ENCODE assay signal across 9 cellular contexts in genomic region chr7:151249732-151250072, GRCh38. TPM values are rescaled to one million over a fixed set of nuclear protein-coding genes. Genes with fewer than 3 reads are reported as not detected.
DNase-seq lines count a peak whose midpoint lies in the region; ATAC-seq and TF ChIP-seq lines count a peak whose summit lies in the region.
"Had no signal": no experiment of that assay in that cellular context is flagged by ENCODE, and none has a peak within 500 bp of the region (broad histone marks: within the 10 kb centered on the region; RNA-seq: fewer than 3 reads in every experiment).

No MANE protein-coding gene starts in this region.

- no peaks in the 10 kb centered on the region for H3K9me3 ChIP-seq in trophoblast cell (ENCODE audit: insufficient read depth, low read depth, low read length)

- H3K18ac ChIP-seq in trophoblast cell (ENCODE audit: low read length): no peak overlapping the region

- DNase-seq in COLO829 (ENCODE audit: low spot score) (peak; percentile 50), RKO (ENCODE audit: low spot score) (peak; percentile 88), glutamatergic neuron (no peak), trophoblast cell (peak in 1 of 2 donors; percentile 38), NCI-H146 treated with DMSO at 0.1 percent for 48 hours (lab: John Stamatoyannopoulos, UW; ENCODE audit: unreplicated experiment) (no peak), HEK293T (ENCODE audit: extremely low spot score) (no peak)

- no peak for TF ChIP-seq CTCF in glutamatergic neuron (IDR thresholded peaks at IDR 0.05; ENCODE audit: partially characterized antibody, unreplicated experiment)

- H3K4me3 ChIP-seq in trophoblast cell (ENCODE audit: low read depth, low read length): no peak overlapping the region

- no peak for ATAC-seq in GM21381 (IDR thresholded peaks at IDR 0.05; ENCODE audit: unreplicated experiment)
- ATAC-seq in HG02973 (IDR thresholded peaks at IDR 0.05; ENCODE audit: unreplicated experiment): no peak

- peak overlapping the region; percentile 12 for H2BK120ac ChIP-seq in trophoblast cell (ENCODE audit: insufficient read depth, low read length, poor library complexity)

- peaks cover 30% of the 10 kb centered on the region for H3K79me1 ChIP-seq in trophoblast cell (ENCODE audit: low read length)

- POLR2A ChIA-PET in HEK293T (lab: Yijun Ruan, JAX): interaction anchor here (1.2 to 4.4 kb wide), 4 partner anchors 13 to 28 kb away, joined by 3 to 29 read pairs (median 17); partner anchors contain the start of genes ABCF2 and CHPF2

- peaks cover 15% of the 10 kb centered on the region for H3K4me1 Mint-ChIP-seq in glutamatergic neuron (ENCODE audit: low read depth, unreplicated experiment)

- CTCF ChIA-PET in HEK293T (lab: Yijun Ruan, JAX): interaction anchor here (0.6 kb wide), 1 partner anchor 302 kb away, joined by 3 read pairs; no protein-coding TSS in a partner anchor

- no peaks in the 10 kb centered on the region for H3K36me3 ChIP-seq in trophoblast cell (ENCODE audit: control insufficient read depth in 1 of 2, insufficient read depth in 2 of 2, low read length in 2 of 2)

- no peak overlapping the region for H2BK5ac ChIP-seq in trophoblast cell (ENCODE audit: low read depth, low read length, poor library complexity)

- H3K4me3 Mint-ChIP-seq in glutamatergic neuron (ENCODE audit: unreplicated experiment): peak overlapping the region; percentile 58

- WGBS in trophoblast cell (ENCODE audit: extremely low coverage, insufficient coverage, insufficient read length): no CpG with 5 or more reads among the region's 5 CpGs

- H3K4me1 ChIP-seq in trophoblast cell (ENCODE audit: control insufficient read depth in 1 of 2, insufficient read depth in 2 of 2, low read length in 2 of 2): peaks cover 23 to 61% of the 10 kb centered on the region in 2 experiments

- peaks cover 9% of the 10 kb centered on the region for H3K79me2 ChIP-seq in trophoblast cell (ENCODE audit: control insufficient read depth, insufficient read depth, low read length, poor library complexity)

- H4K12ac ChIP-seq in trophoblast cell (ENCODE audit: low read depth, low read length): no peak overlapping the region

- H2BK12ac ChIP-seq in trophoblast cell (ENCODE audit: low read length): no peak overlapping the region

- no peak overlapping the region for H4K8ac ChIP-seq in trophoblast cell (ENCODE audit: low read depth, low read length)

- no peak overlapping the region for H3K27ac ChIP-seq in trophoblast cell (ENCODE audit: low read depth, low read length)

- peaks cover 36% of the 10 kb centered on the region for H3K27me3 Mint-ChIP-seq in glutamatergic neuron (ENCODE audit: unreplicated experiment)

- peak overlapping the region; percentile 91 for H3K4me2 ChIP-seq in trophoblast cell (ENCODE audit: low read length)

- no peak overlapping the region for H3K27ac Mint-ChIP-seq in glutamatergic neuron (ENCODE audit: unreplicated experiment)

- no peak overlapping the region for H3K4ac ChIP-seq in trophoblast cell (ENCODE audit: low read depth, low read length)

- H3K36me3 Mint-ChIP-seq in glutamatergic neuron (ENCODE audit: unreplicated experiment): no peaks in the 10 kb centered on the region

- H2AFZ ChIP-seq in trophoblast cell (ENCODE audit: insufficient read depth, low read length, poor library complexity): peak overlapping the region; percentile 76

- H2AK5ac ChIP-seq in trophoblast cell (ENCODE audit: low read length): no peak overlapping the region

- peaks cover 9% of the 10 kb centered on the region for H3K9me3 Mint-ChIP-seq in glutamatergic neuron (ENCODE audit: unreplicated experiment)

- H3K23ac ChIP-seq in trophoblast cell (ENCODE audit: low read length): no peak overlapping the region

- no peak overlapping the region for H3K14ac ChIP-seq in trophoblast cell (ENCODE audit: low read length)

- H4K91ac ChIP-seq in trophoblast cell (ENCODE audit: low read depth, low read length): no peak overlapping the region

- H3K27me3 ChIP-seq in trophoblast cell (ENCODE audit: insufficient read depth, low read length): peaks cover 4% of the 10 kb centered on the region

- no peak overlapping the region for H3K9ac ChIP-seq in trophoblast cell (ENCODE audit: low read length)

TF ChIP-seq in HEK293T, 16 proteins besides CTCF, POLR2A, EP300 and RAD21:
- TF ChIP-seq SUZ12 (IDR thresholded peaks at IDR 0.05): no peak
- TF ChIP-seq CTBP1 (IDR thresholded peaks at IDR 0.05; ENCODE audit: borderline replicate concordance): no peak
- TF ChIP-seq FOXK2 (IDR thresholded peaks at IDR 0.05): no peak
- no peak for TF ChIP-seq FOXM1 (IDR thresholded peaks at IDR 0.05; ENCODE audit: borderline replicate concordance)
- no peak for TF ChIP-seq NFRKB (IDR thresholded peaks at IDR 0.05)
- TF ChIP-seq SP1 (IDR thresholded peaks at IDR 0.05): no peak
- TF ChIP-seq TARDBP (IDR thresholded peaks at IDR 0.05): no peak
- no peak for TF ChIP-seq ARNT (IDR thresholded peaks at IDR 0.05)
- no peak for TF ChIP-seq HDGF (IDR thresholded peaks at IDR 0.05; ENCODE audit: borderline replicate concordance)
- TF ChIP-seq L3MBTL2 (conservative IDR thresholded peaks at IDR 0.05): no peak
- TF ChIP-seq FOXA1 (IDR thresholded peaks at IDR 0.05): no peak
- no peak for TF ChIP-seq BHLHE40 (IDR thresholded peaks at IDR 0.05; ENCODE audit: borderline replicate concordance)
- TF ChIP-seq PKNOX1 (IDR thresholded peaks at IDR 0.05): no peak
- TF ChIP-seq LEF1 (IDR thresholded peaks at IDR 0.05; ENCODE audit: borderline replicate concordance): no peak
- TF ChIP-seq ZNF384 (IDR thresholded peaks at IDR 0.05): no peak

RNA-seq across cellular contexts. Expression of gene SMARCD3, which starts 1.2 kb away (rescaled TPM):
- 5.1 TPM for total RNA-seq in glutamatergic neuron (ENCODE audit: unreplicated experiment)
- polyA plus RNA-seq in trophoblast cell (2013): 11.3 and 11.7 TPM in 2 replicates

RNA-seq across cellular contexts. Expression of gene CHPF2, which starts 17.4 kb away (rescaled TPM):
- total RNA-seq in glutamatergic neuron (ENCODE audit: unreplicated experiment): 38.1 TPM
- polyA plus RNA-seq in trophoblast cell (2013): 22.6 and 24.6 TPM in 2 replicates

RNA-seq across cellular contexts. Expression of gene ABCF2, which starts 22.7 kb away (rescaled TPM):
- 39.1 TPM for total RNA-seq in glutamatergic neuron (ENCODE audit: unreplicated experiment)
- 25.9 and 26.8 TPM in 2 replicates for polyA plus RNA-seq in trophoblast cell (2013)

RNA-seq across cellular contexts. Expression of gene H2BK1, which starts 39.4 kb away (rescaled TPM):
- not detected for total RNA-seq in glutamatergic neuron (ENCODE audit: unreplicated experiment)
- polyA plus RNA-seq in trophoblast cell (2013): not detected in 2 replicates
- polyA plus RNA-seq: adipose tissue had no signal

Comparison
In these comparisons a context has a peak if more than half of its experiments do, and no peak if none do; other contexts are left out.
1. DNase-seq: peak in COLO829 (single experiment) and RKO (single experiment); none in glutamatergic neuron (single experiment), NCI-H146 treated with DMSO at 0.1 percent for 48 hours (single experiment) and HEK293T (single experiment).